17 cellular contexts compared by ENCODE assay signal in genomic region chr1:53122847-53123461, GRCh38. TPM values are rescaled to one million over a fixed set of nuclear protein-coding genes. Genes with fewer than 3 reads are reported as not detected.
DNase-seq lines count a peak whose midpoint lies in the region; ATAC-seq, FAIRE-seq and TF ChIP-seq lines count a peak whose summit lies in the region.
"Had no signal": no experiment of that assay in that cellular context is flagged by ENCODE, and none has a peak within 500 bp of the region (broad histone marks: within the 10 kb centered on the region; RNA-seq: fewer than 3 reads in every experiment).

No MANE protein-coding gene starts in this region.

- H4K20me1 ChIP-seq in astrocyte (ENCODE audit: insufficient read depth, low read length): no peaks in the 10 kb centered on the region
- no peaks in the 10 kb centered on the region for H4K20me1 ChIP-seq in osteoblast (ENCODE audit: insufficient read depth, low read length)

- WGBS in heart left ventricle, 4 donors: 60 to 80% (median 67%) methylated on average over 6 to 9 of the region's 9 CpGs
- 59 to 74% methylated on average over 8 to 9 of the region's 9 CpGs for WGBS in tibial nerve, 2 donors

- H3K4me3 ChIP-seq in astrocyte (ENCODE audit: insufficient read depth, low read depth, low read length) (no peak overlapping the region), heart left ventricle (peak overlapping the region in 1 of 12 donors; percentile 10), osteoblast (ENCODE audit: insufficient read depth, low read length) (no peak overlapping the region), tibial nerve (no peak overlapping the region)
- H3K4me3 ChIP-seq: cardiac muscle cell had no signal

- H3K27me3 Mint-ChIP-seq in astrocyte (ENCODE audit: low read depth, unreplicated experiment): peaks cover 10% of the 10 kb centered on the region
- H3K27me3 Mint-ChIP-seq: activated naive CD4-positive, alpha-beta T cell treated with anti-CD3 and anti-CD28 coated beads, Interleukin-2, amount 50 U/mL, for 24 hours had no signal

- H3K36me3 ChIP-seq in astrocyte (ENCODE audit: insufficient read depth, low read length) (no peaks in the 10 kb centered on the region), heart left ventricle (no peaks in the 10 kb centered on the region), osteoblast (ENCODE audit: insufficient read depth, low read length) (no peaks in the 10 kb centered on the region), tibial nerve (no peaks in the 10 kb centered on the region)
- H3K36me3 ChIP-seq: cardiac muscle cell had no signal

- H2AFZ ChIP-seq in astrocyte (ENCODE audit: low read depth, low read length): no peak overlapping the region
- peak overlapping the region; percentile 67 for H2AFZ ChIP-seq in osteoblast (ENCODE audit: low read length)

- no peak for TF ChIP-seq EP300 in tibial nerve (IDR thresholded peaks at IDR 0.05)

- DNase-seq in astrocyte (ENCODE audit: low read depth): no peak
- peak in 1 of 5 donors; percentile 39 for DNase-seq in heart left ventricle
- no peak for DNase-seq in osteoblast (ENCODE audit: insufficient read length, low spot score, missing footprints)
- DNase-seq in tibial nerve (ENCODE audit: low spot score in 2 of 2): no peak
- no peak for DNase-seq in activated CD4-positive, alpha-beta T cell treated with anti-CD3 and anti-CD28 coated beads for 48 hours
- DNase-seq in NCI-H2227 treated with DMSO at 0.1 percent for 48 hours (lab: John Stamatoyannopoulos, UW): no peak
- DNase-seq in NCI-H146 treated with DMSO at 0.1 percent for 48 hours (lab: John Stamatoyannopoulos, UW; ENCODE audit: unreplicated experiment): no peak
- DNase-seq in iPS-NIHi7 (ENCODE audit: extremely low spot score): no peak
- DNase-seq: activated CD4-positive, alpha-beta T cell treated with anti-CD3 and anti-CD28 coated beads for 1 hour; NCI-H2081; RPMI8226 had no signal

- H3K9me3 ChIP-seq in astrocyte (ENCODE audit: insufficient read depth, low read depth, low read length) (no peaks in the 10 kb centered on the region), heart left ventricle (no peaks in the 10 kb centered on the region), osteoblast (ENCODE audit: low read depth, low read length) (no peaks in the 10 kb centered on the region), tibial nerve (no peaks in the 10 kb centered on the region)

- TF ChIP-seq CTCF in astrocyte (IDR thresholded peaks at IDR 0.05; ENCODE audit: insufficient read depth, low read depth, low read length) (no peak), heart left ventricle (IDR thresholded peaks at IDR 0.05) (no peak), osteoblast (IDR thresholded peaks at IDR 0.05; ENCODE audit: extremely low read depth, low read depth, low read length) (no peak), tibial nerve (IDR thresholded peaks at IDR 0.05) (no peak)

- H3K9ac ChIP-seq in astrocyte (ENCODE audit: low read length): no peak overlapping the region

- peak in 1 of 4 donors; percentile 8 for ATAC-seq in heart left ventricle

- intact Hi-C loops in heart left ventricle (cut with DNase I): loop anchor here in 1 of 10 donors (10.0 kb wide), 1 partner anchor 58 kb away; the partner anchor contains the start of gene PODN

- H3K36me3 Mint-ChIP-seq in astrocyte (ENCODE audit: low read depth, unreplicated experiment): no peaks in the 10 kb centered on the region
- H3K36me3 Mint-ChIP-seq: activated naive CD4-positive, alpha-beta T cell treated with anti-CD3 and anti-CD28 coated beads, Interleukin-2, amount 50 U/mL, for 24 hours had no signal

- peaks cover 32% of the 10 kb centered on the region for H3K4me1 Mint-ChIP-seq in astrocyte (ENCODE audit: low read depth, unreplicated experiment)
- H3K4me1 Mint-ChIP-seq: activated naive CD4-positive, alpha-beta T cell treated with anti-CD3 and anti-CD28 coated beads, Interleukin-2, amount 50 U/mL, for 24 hours had no signal

- H3K4me1 ChIP-seq in astrocyte (ENCODE audit: insufficient read depth, low read length) (peaks cover 20% of the 10 kb centered on the region), heart left ventricle (peaks cover 0 to 67% (median 43%) of the 10 kb centered on the region in 12 donors), osteoblast (ENCODE audit: insufficient read depth, low read length) (peaks cover 27% of the 10 kb centered on the region), tibial nerve (peaks cover 0 to 68% (median 25%) of the 10 kb centered on the region in 4 donors)

- FAIRE-seq in astrocyte (lab: Jason Lieb, UNC): no peak
- FAIRE-seq: endometrium, keratinocyte had no signal

- no peak overlapping the region for H3K4me3 Mint-ChIP-seq in astrocyte (ENCODE audit: unreplicated experiment)
- H3K4me3 Mint-ChIP-seq: activated naive CD4-positive, alpha-beta T cell treated with anti-CD3 and anti-CD28 coated beads, Interleukin-2, amount 50 U/mL, for 24 hours had no signal

- H3K4me2 ChIP-seq in astrocyte (ENCODE audit: low read length) (peak overlapping the region; percentile 17), osteoblast (ENCODE audit: insufficient read depth, low read length) (no peak overlapping the region)

- H3K27ac Mint-ChIP-seq in astrocyte (ENCODE audit: unreplicated experiment): no peak overlapping the region
- H3K27ac Mint-ChIP-seq: activated naive CD4-positive, alpha-beta T cell treated with anti-CD3 and anti-CD28 coated beads, Interleukin-2, amount 50 U/mL, for 24 hours had no signal

- peaks cover under 1% of the 10 kb centered on the region for H3K9me3 Mint-ChIP-seq in astrocyte (ENCODE audit: unreplicated experiment)
- H3K9me3 Mint-ChIP-seq: activated naive CD4-positive, alpha-beta T cell treated with anti-CD3 and anti-CD28 coated beads, Interleukin-2, amount 50 U/mL, for 24 hours had no signal

- TF ChIP-seq POLR2A in heart left ventricle (IDR thresholded peaks at IDR 0.05) (no peak), tibial nerve (IDR thresholded peaks at IDR 0.05) (no peak)

- H3K27me3 ChIP-seq in astrocyte (ENCODE audit: insufficient read depth, low read length): no peaks in the 10 kb centered on the region
- H3K27me3 ChIP-seq in heart left ventricle: no peaks in the 10 kb centered on the region
- H3K27me3 ChIP-seq in osteoblast (ENCODE audit: insufficient read depth, low read length): no peaks in the 10 kb centered on the region
- H3K27me3 ChIP-seq in tibial nerve: no peaks in the 10 kb centered on the region
- H3K27me3 ChIP-seq: cardiac muscle cell had no signal

- H3K79me2 ChIP-seq in astrocyte (ENCODE audit: insufficient read depth, low read length): no peaks in the 10 kb centered on the region
- no peaks in the 10 kb centered on the region for H3K79me2 ChIP-seq in osteoblast (ENCODE audit: insufficient read depth, low read length)

- H3K27ac ChIP-seq in astrocyte (ENCODE audit: low read depth, low read length) (no peak overlapping the region), heart left ventricle (peak overlapping the region; percentile 37 to 93 (median 81)), osteoblast (ENCODE audit: low read depth, low read length) (peak overlapping the region; percentile 83), tibial nerve (peak overlapping the region; percentile 61 to 84 (median 75))
- H3K27ac ChIP-seq: cardiac muscle cell had no signal

RNA-seq across cellular contexts. Expression of gene SLC1A7, which starts 19.5 kb away (rescaled TPM):
- not detected in 2 replicates for total RNA-seq in astrocyte
- 1 to 10 TPM in 1 of 9 donors, under 1 TPM in 6, not detected in 2; 0.08 to 1.1 (median 0.37) TPM for total RNA-seq in heart left ventricle
- under 1 TPM; 0.07 to 0.19 TPM for polyA plus RNA-seq in heart left ventricle
- under 0.01 and 0.36 TPM in 2 replicates for total RNA-seq in osteoblast
- 1 to 10 TPM in 1 of 4 donors, under 1 TPM in 1, not detected in 2; 0.66 to 1.6 TPM for total RNA-seq in tibial nerve
- total RNA-seq: cardiac muscle cell; glomerular endothelial cell; T-helper 1 cell treated with Interleukin-12 subunit alpha and Interleukin-12 subunit beta and Interleukin-4 antibody, amounts not matched to agents 30 ng/mL and 1 ng/mL, for 36 hours had no signal
- polyA plus RNA-seq: cardiac muscle cell, keratinocyte had no signal
